In the genomic region with DNA sequence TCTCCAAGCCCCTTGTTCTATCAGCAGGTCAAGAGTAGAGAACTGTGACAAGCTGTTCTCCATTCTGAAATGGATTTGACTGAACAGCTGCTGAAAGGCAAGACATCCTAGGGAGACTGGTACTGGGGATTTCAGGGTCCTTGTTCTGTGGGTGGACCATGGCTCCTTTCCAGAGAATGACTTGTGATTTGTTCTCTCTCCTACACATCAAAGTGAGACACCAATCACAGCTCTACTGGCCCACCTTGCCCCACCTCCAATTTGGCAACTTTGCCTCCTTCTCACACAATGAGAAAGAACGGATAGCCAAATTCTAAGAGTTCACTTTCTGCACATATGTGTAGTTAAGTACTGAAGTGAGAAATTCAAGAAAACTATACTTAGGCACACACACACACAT, we compare ENCODE assay signal across 1 cellular context.
TF ChIP-seq lines count a peak whose summit lies in the region.

No MANE protein-coding gene starts in this region.

TF ChIP-seq in GM12878, 131 proteins besides CTCF, POLR2A, EP300 and RAD21 (continued from another document):
- TF ChIP-seq PBX3 (IDR thresholded peaks at IDR 0.05; ENCODE audit: insufficient replicate concordance, low read depth, low read length): peak; percentile 58
- TF ChIP-seq, protein P1, sequence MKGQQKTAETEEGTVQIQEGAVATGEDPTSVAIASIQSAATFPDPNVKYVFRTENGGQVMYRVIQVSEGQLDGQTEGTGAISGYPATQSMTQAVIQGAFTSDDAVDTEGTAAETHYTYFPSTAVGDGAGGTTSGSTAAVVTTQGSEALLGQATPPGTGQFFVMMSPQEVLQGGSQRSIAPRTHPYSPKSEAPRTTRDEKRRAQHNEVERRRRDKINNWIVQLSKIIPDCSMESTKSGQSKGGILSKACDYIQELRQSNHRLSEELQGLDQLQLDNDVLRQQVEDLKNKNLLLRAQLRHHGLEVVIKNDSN (IDR thresholded peaks at IDR 0.05; ENCODE audit: borderline replicate concordance, extremely low read length, insufficient read depth, low read depth, low read length): no peak
- TF ChIP-seq SREBF1 (IDR thresholded peaks at IDR 0.05; ENCODE audit: low read length): no peak
